ENCODE assay signal across 8 cellular contexts in the genomic region with DNA sequence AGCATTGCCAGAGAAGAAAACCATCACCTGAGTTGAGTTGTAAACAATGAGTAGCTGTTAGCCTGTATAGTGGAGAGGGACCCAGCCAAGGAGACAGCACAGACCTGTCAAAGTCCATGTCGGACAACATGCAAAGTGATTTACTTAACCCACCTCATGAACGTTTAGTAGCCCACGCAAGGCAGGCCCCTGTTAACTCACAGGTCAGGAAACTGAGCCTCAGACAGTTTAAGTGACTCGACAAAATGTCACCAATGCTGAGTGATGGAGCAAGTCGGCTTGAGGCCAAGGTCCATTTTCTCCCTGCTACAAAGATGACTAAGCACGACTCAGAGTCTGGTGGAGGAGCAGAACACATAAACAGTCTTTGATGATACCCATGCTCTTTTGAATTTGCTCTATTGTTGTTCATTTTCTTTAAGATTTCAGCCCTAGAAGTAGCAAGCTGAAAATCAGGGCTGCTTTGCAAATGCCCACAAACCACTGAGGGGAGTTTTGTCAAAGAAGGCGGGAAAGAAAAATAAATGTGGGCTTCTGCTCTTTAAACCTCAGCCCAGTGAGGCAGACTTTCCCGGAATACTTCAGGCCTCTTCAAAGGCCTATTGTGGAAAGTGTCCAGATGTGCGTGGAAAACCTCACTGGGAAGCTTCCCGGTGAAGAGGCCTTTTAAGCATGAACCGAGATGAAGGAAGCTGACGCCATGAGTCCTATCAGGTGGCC.
A peak's percentile ranks its signal among the peaks of the same experiment; 100 is the strongest.
DNase-seq lines count a peak whose midpoint lies in the region; FAIRE-seq and TF ChIP-seq lines count a peak whose summit lies in the region.

No MANE protein-coding gene starts in this region.

- 0 out of 2 replicates have a peak overlapping the region, but pooled peaks have one; percentile 75 for H2BK12ac ChIP-seq in H1 (ENCODE audit: low read depth, low read length)

- DNase-seq in GM04504 (ENCODE audit: low read depth) (peak; percentile 94), NT2/D1 (ENCODE audit: low read depth, low spot score) (peak; percentile 25), H1 (ENCODE audit: low read depth in 1 of 2, low spot score in 2 of 2) (no peak), mesendoderm (peak; percentile 41), transverse colon (peak; percentile 78), D341Med (ENCODE audit: low spot score) (no peak), NCI-H2081 treated with DMSO at 0.1 percent for 48 hours (lab: John Stamatoyannopoulos, UW) (no peak), DMS79 (lab: John Stamatoyannopoulos, UW) (no peak)

- H4K5ac ChIP-seq in H1 (ENCODE audit: insufficient read length, low read depth, low read length) (no peak overlapping the region), mesendoderm (ENCODE audit: low read length) (no peak overlapping the region)

- in situ Hi-C loops in transverse colon (cut with MboI; ENCODE audit: low pct_ligation_motif_present in 1 of 4, low pct_unique_long_range_greater_than_20kb in 1 of 4, low sequenced_read_pairs in 3 of 4), result no loop called here

- no peak for FAIRE-seq in H1 (lab: Jason Lieb, UNC)

- H4K8ac ChIP-seq in H1 (ENCODE audit: extremely low read depth, insufficient read depth, low read length) (no peak overlapping the region), mesendoderm (ENCODE audit: low read depth, low read length) (no peak overlapping the region)

- no peak overlapping the region for H2BK5ac ChIP-seq in H1 (ENCODE audit: low read depth, low read length)
- no peak overlapping the region for H2BK5ac ChIP-seq in mesendoderm (ENCODE audit: low read length)

- no peak overlapping the region for H3K56ac ChIP-seq in H1 (replicated peaks; ENCODE audit: insufficient read length, low read depth, low read length)
- no peak overlapping the region for H3K56ac ChIP-seq in mesendoderm (ENCODE audit: low read length)

- no peaks in the 10 kb centered on the region for H3K79me2 ChIP-seq in H1 (ENCODE audit: control insufficient read depth in 1 of 2, insufficient read depth in 2 of 2, low read length in 2 of 2)
- no peaks in the 10 kb centered on the region for H3K79me2 ChIP-seq in mesendoderm (ENCODE audit: control insufficient read depth, insufficient read depth, low read length)

- no peaks in the 10 kb centered on the region for H3K23me2 ChIP-seq in H1 (ENCODE audit: low read depth, low read length)

- no peak for TF ChIP-seq EP300 in H1 (IDR thresholded peaks at IDR 0.05; ENCODE audit: borderline replicate concordance in 1 of 2, low read depth in 2 of 2, low read length in 2 of 2)
- TF ChIP-seq EP300 in transverse colon (IDR thresholded peaks at IDR 0.05; ENCODE audit: low read depth), result peak; percentile 54

- no peak overlapping the region for H3K4me2 ChIP-seq in H1 (ENCODE audit: insufficient read depth in 1 of 2, low read depth in 2 of 2, low read length in 2 of 2)
- no peak overlapping the region for H3K4me2 ChIP-seq in mesendoderm (ENCODE audit: low read length)

- H3K36me3 ChIP-seq in NT2/D1 (ENCODE audit: insufficient read depth, insufficient read length, low read length), result no peaks in the 10 kb centered on the region
- no peaks in the 10 kb centered on the region for H3K36me3 ChIP-seq in H1 (ENCODE audit: control insufficient read depth in 2 of 4, insufficient read depth in 4 of 4, low read length in 3 of 4)
- no peaks in the 10 kb centered on the region for H3K36me3 ChIP-seq in mesendoderm (ENCODE audit: control insufficient read depth, insufficient read depth, low read length)
- H3K36me3 ChIP-seq in transverse colon, result no peaks in the 10 kb centered on the region

- H2AK5ac ChIP-seq in H1 (ENCODE audit: low read depth, low read length), result no peak overlapping the region; the same call in 1 of the 2 replicates
- H2AK5ac ChIP-seq in mesendoderm (ENCODE audit: low read length), result no peak overlapping the region

- POLR2A ChIA-PET in H1 (lab: Charles Lee; ENCODE audit: partially characterized antibody), result interaction anchor here (0.6 to 1.6 kb wide), 3 partner anchors 11 to 1031 kb away, joined by 3 to 4 read pairs (median 3); partner anchors contain the start of gene MYSM1

- intact Hi-C loops in transverse colon (cut with DNase I; ENCODE audit: low total_unique reads), result no loop called here

- TF ChIP-seq POLR2A in H1 (IDR thresholded peaks at IDR 0.05; ENCODE audit: control extremely low read depth in 1 of 2, low read depth in 2 of 2, low read length in 2 of 2) (no peak), transverse colon (IDR thresholded peaks at IDR 0.05) (no peak)

- no peak overlapping the region for H2AFZ ChIP-seq in H1 (ENCODE audit: low read length)

- TF ChIP-seq RAD21 in H1 (IDR thresholded peaks at IDR 0.05 in 1 of 2, conservative IDR thresholded peaks at IDR 0.05 in 1 of 2; ENCODE audit: low read depth in 2 of 2, low read length in 2 of 2), result no peak

- H3K79me1 ChIP-seq in H1 (ENCODE audit: low read depth, low read length), result no peaks in the 10 kb centered on the region
- no peaks in the 10 kb centered on the region for H3K79me1 ChIP-seq in mesendoderm (ENCODE audit: low read length)

- 83% methylated on average over 12 of the region's 12 CpGs; no CpG with 5 or more reads in 1 of the 2 experiments for WGBS in H1 (ENCODE audit: extremely low coverage in 1 of 2, insufficient coverage in 1 of 2, insufficient read length in 1 of 2, insufficient replicate concordance in 2 of 2, low coverage in 1 of 2, low lambda C conversion rate in 2 of 2, missing lambda C conversion rate in 1 of 2), 2 experiments
- WGBS in mesendoderm (ENCODE audit: extremely low coverage, insufficient coverage, low lambda C conversion rate), result no CpG with 5 or more reads among the region's 12 CpGs
- WGBS in transverse colon (ENCODE audit: low coverage in 1 of 2), 2 donors, result 35 to 60% methylated on average over 5 to 12 of the region's 12 CpGs

- H3K23ac ChIP-seq in H1 (ENCODE audit: insufficient read length) (no peak overlapping the region), mesendoderm (ENCODE audit: low read length) (no peak overlapping the region)

- H2BK15ac ChIP-seq in H1 (ENCODE audit: low read length) (no peak overlapping the region), mesendoderm (replicated peaks; ENCODE audit: low read depth) (no peak overlapping the region)

- CTCF ChIA-PET in H1 (lab: Charles Lee; ENCODE audit: partially characterized antibody), result interaction anchor here (0.5 to 2.7 kb wide), 5 partner anchors 12 to 188 kb away, joined by 3 to 8 read pairs (median 5); no protein-coding TSS in a partner anchor

- no peak overlapping the region for H2BK120ac ChIP-seq in H1 (replicated peaks; ENCODE audit: low read depth, low read length)
- H2BK120ac ChIP-seq in mesendoderm (ENCODE audit: low read depth, low read length), result no peak overlapping the region

- no peak overlapping the region for H4K91ac ChIP-seq in H1 (replicated peaks; ENCODE audit: insufficient read length, low read length)

- no peak overlapping the region for H3K18ac ChIP-seq in H1 (ENCODE audit: extremely low read depth, low read length)
- no peak overlapping the region for H3K18ac ChIP-seq in mesendoderm (ENCODE audit: low read length)

- no peak overlapping the region for H3K9ac ChIP-seq in NT2/D1 (ENCODE audit: insufficient read length, low read depth)
- H3K9ac ChIP-seq in H1 (replicated peaks in 1 of 4; ENCODE audit: extremely low read depth in 1 of 4, low read depth in 3 of 4, low read length in 3 of 4), result no peak overlapping the region
- no peak overlapping the region for H3K9ac ChIP-seq in mesendoderm (ENCODE audit: low read length)

- no peak overlapping the region for H3K27ac ChIP-seq in H1 (ENCODE audit: low read depth, low read length)
- H3K27ac ChIP-seq in mesendoderm (ENCODE audit: low read depth, low read length), result no peak overlapping the region
- peak overlapping the region; percentile 74 to 86 (median 80) for H3K27ac ChIP-seq in transverse colon

- H4K20me1 ChIP-seq in H1 (replicated peaks in 1 of 2; ENCODE audit: control insufficient read depth in 1 of 2, insufficient read depth in 2 of 2, low read length in 2 of 2), result no peaks in the 10 kb centered on the region

- H3K4me3 ChIP-seq in NT2/D1 (ENCODE audit: insufficient read length, low read depth) (no peak overlapping the region), H1 (ENCODE audit: extremely low read depth in 1 of 4, insufficient read depth in 2 of 4, low read depth in 3 of 4, low read length in 4 of 4) (no peak overlapping the region), mesendoderm (ENCODE audit: low read length) (no peak overlapping the region), transverse colon (no peak overlapping the region)

- no peak overlapping the region for H2BK20ac ChIP-seq in H1 (ENCODE audit: low read length)

- H3K14ac ChIP-seq in H1 (ENCODE audit: insufficient read length), result no peak overlapping the region

- H3K4ac ChIP-seq in H1 (replicated peaks; ENCODE audit: insufficient read length, low read depth, low read length), result no peak overlapping the region
- no peak overlapping the region for H3K4ac ChIP-seq in mesendoderm (ENCODE audit: low read depth, low read length)

- H3K9me3 ChIP-seq in NT2/D1 (ENCODE audit: insufficient read depth, low read length) (peaks cover 9% of the 10 kb centered on the region; the same call in 1 of the 2 replicates), H1 (ENCODE audit: insufficient read depth in 2 of 2, low read depth in 1 of 2, low read length in 1 of 2) (peaks cover 4 to 9% of the 10 kb centered on the region in 2 experiments; a peak in 1 of 4 replicates), transverse colon (no peaks in the 10 kb centered on the region)

- H3K27me3 ChIP-seq in NT2/D1 (ENCODE audit: insufficient read depth, insufficient read length) (no peaks in the 10 kb centered on the region), H1 (replicated peaks in 1 of 4; ENCODE audit: control insufficient read depth in 3 of 4, extremely low read depth in 1 of 4, insufficient read depth in 3 of 4, low read length in 3 of 4) (no peaks in the 10 kb centered on the region), mesendoderm (ENCODE audit: insufficient read depth, low read length, poor library complexity) (no peaks in the 10 kb centered on the region), transverse colon (no peaks in the 10 kb centered on the region)

- H3K4me1 ChIP-seq in NT2/D1 (ENCODE audit: insufficient read depth, insufficient read length), result no peaks in the 10 kb centered on the region
- H3K4me1 ChIP-seq in H1 (replicated peaks in 1 of 4; ENCODE audit: control insufficient read depth in 3 of 4, insufficient read depth in 4 of 4, low read length in 3 of 4), result 0 out of 7 replicates have a peak, but pooled peaks cover 0 to 4% (median 0%) of the 10 kb centered on the region in 4 experiments
- H3K4me1 ChIP-seq in mesendoderm (ENCODE audit: control insufficient read depth, low read depth, low read length), result no peaks in the 10 kb centered on the region
- H3K4me1 ChIP-seq in transverse colon, result peaks cover 20 to 44% (median 24%) of the 10 kb centered on the region in 4 donors

- TF ChIP-seq CTCF in H1 (IDR thresholded peaks at IDR 0.05; ENCODE audit: control extremely low read depth in 1 of 3, insufficient read depth in 1 of 3, low read depth in 1 of 3, low read length in 3 of 3) (no peak), transverse colon (IDR thresholded peaks at IDR 0.05) (no peak)

Comparison
In these comparisons a context has a peak if more than half of its experiments do, and no peak if none do; other contexts are left out.
1. DNase-seq: peak in GM04504 (single experiment), NT2/D1 (single experiment), mesendoderm (single experiment) and transverse colon (single experiment); none in H1 (0 of 2), D341Med (single experiment), NCI-H2081 treated with DMSO at 0.1 percent for 48 hours (single experiment) and DMS79 (single experiment).
2. H3K27ac ChIP-seq: peak in transverse colon (4 of 4); none in H1 (single experiment) and mesendoderm (single experiment).